ENCODE assay signal across 8 cellular contexts in the genomic region with DNA sequence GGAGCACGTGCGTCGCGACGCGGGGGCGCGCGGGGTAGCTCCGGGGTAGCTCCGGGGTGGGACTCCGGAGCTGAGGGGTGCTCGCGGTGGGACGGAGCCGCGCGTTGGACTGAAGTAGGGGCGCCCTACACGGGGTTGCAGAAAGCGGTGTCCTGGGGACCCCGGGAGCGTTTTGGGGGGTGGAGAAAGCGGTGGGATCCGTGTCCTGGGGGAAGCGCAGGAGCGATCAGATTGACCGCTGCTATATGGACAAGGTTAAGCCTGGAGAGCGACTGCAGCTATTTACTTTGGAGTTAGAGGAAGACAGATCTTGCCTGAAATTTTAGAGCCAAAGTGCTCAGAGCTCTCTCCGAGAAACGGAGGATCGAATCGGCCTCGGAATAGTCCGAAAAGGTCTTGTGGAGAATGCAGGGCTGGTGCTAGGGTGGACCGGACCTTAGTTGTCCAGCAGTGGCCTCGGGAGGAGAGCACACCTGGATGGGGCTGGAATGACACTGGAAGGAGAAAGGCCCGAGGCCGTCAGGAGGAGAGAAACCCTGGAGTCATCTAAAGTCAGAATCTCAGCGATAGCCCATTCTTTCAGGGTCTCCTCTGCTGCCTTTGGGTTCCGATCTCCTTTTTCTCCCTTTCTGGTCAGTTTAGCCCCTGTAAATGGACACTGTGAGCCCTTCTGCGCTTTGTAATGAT. TPM values are rescaled to one million over a fixed set of nuclear protein-coding genes. Genes with fewer than 3 reads are reported as not detected.
DNase-seq lines count a peak whose midpoint lies in the region; ATAC-seq and TF ChIP-seq lines count a peak whose summit lies in the region.

No MANE protein-coding gene starts in this region.

- TF ChIP-seq RAD21 in liver (IDR thresholded peaks at IDR 0.05) = no peak

- ATAC-seq in HG03378 (IDR thresholded peaks at IDR 0.05; ENCODE audit: unreplicated experiment) (peak; percentile 2), GM21390 (IDR thresholded peaks at IDR 0.05; ENCODE audit: unreplicated experiment) (no peak)

- H3K4me3 ChIP-seq in astrocyte of the cerebellum (ENCODE audit: low read depth, low read length) = peak overlapping the region; percentile 93
- H3K4me3 ChIP-seq in liver (ENCODE audit: low read depth in 1 of 3, low read length in 3 of 3) = peak overlapping the region; percentile 96 to 100 (median 96)
- peak overlapping the region; percentile 64 to 99 (median 68) for H3K4me3 ChIP-seq in tibial nerve

- 3% methylated on average over 42 of the region's 42 CpGs for WGBS in liver
- 1 to 2% methylated on average over 27 to 42 of the region's 42 CpGs for WGBS in tibial nerve, 2 donors

- no peak for TF ChIP-seq POLR2A in tibial nerve (IDR thresholded peaks at IDR 0.05)

- DNase-seq in astrocyte of the cerebellum (ENCODE audit: low read depth) (no peak), tibial nerve (ENCODE audit: low spot score in 2 of 2) (no peak)
- no peak for DNase-seq in effector CD4-positive, alpha-beta T cell
- DNase-seq in stimulated activated CD4-positive, alpha-beta T cell treated with anti-CD3 and anti-CD28 coated beads, Interleukin-1b, Interleukin-23, amount 100 ng/mL, for 48 hours = no peak

- no peak for TF ChIP-seq CTCF in C4-2B (conservative IDR thresholded peaks at IDR 0.05)
- TF ChIP-seq CTCF in astrocyte of the cerebellum (IDR thresholded peaks at IDR 0.05; ENCODE audit: low read depth, low read length, missing control alignments) = no peak
- no peak for TF ChIP-seq CTCF in liver (IDR thresholded peaks at IDR 0.05; ENCODE audit: low read depth, low read length, missing input control)
- TF ChIP-seq CTCF in tibial nerve (IDR thresholded peaks at IDR 0.05) = no peak

- H3K9me3 ChIP-seq in liver (ENCODE audit: control insufficient read depth in 4 of 4, low read length in 3 of 4) (no peaks in the 10 kb centered on the region), tibial nerve (no peaks in the 10 kb centered on the region)

- no peak for TF ChIP-seq EP300 in tibial nerve (IDR thresholded peaks at IDR 0.05)

- H3K4me1 ChIP-seq in liver (ENCODE audit: control insufficient read depth in 4 of 4, insufficient read depth in 4 of 4, low read length in 3 of 4) (peaks cover 13 to 41% (median 27%) of the 10 kb centered on the region in 4 donors), tibial nerve (peaks cover 0 to 19% (median 3%) of the 10 kb centered on the region in 4 donors)

- H3K36me3 ChIP-seq in liver (ENCODE audit: control insufficient read depth in 4 of 4, insufficient read depth in 3 of 4, low read depth in 1 of 4, low read length in 3 of 4) (no peaks in the 10 kb centered on the region), tibial nerve (peaks cover 0 to 9% (median 0%) of the 10 kb centered on the region in 3 donors)

- H3K27me3 ChIP-seq in liver (ENCODE audit: control insufficient read depth in 4 of 4, insufficient read depth in 4 of 4, low read length in 3 of 4) = no peaks in the 10 kb centered on the region
- H3K27me3 ChIP-seq in tibial nerve = peaks cover 0 to 3% of the 10 kb centered on the region in 2 donors

- peak overlapping the region; percentile 42 to 69 for H3K9ac ChIP-seq in liver (ENCODE audit: low read depth in 1 of 2, low read length in 2 of 2)

- in situ Hi-C loops in astrocyte of the cerebellum (cut with HindIII; ENCODE audit: low sequenced_read_pairs) = no loop called here

- H3K27ac ChIP-seq in C4-2B = peak overlapping the region; percentile 94
- peak overlapping the region; percentile 82 to 85 for H3K27ac ChIP-seq in liver (ENCODE audit: low read depth in 1 of 2, low read length in 2 of 2)
- peak overlapping the region in 3 of 4 donors; percentile 52 to 90 (median 90) for H3K27ac ChIP-seq in tibial nerve

TF ChIP-seq in liver, 16 proteins besides CTCF, POLR2A, EP300 and RAD21:
- TF ChIP-seq SP1 (IDR thresholded peaks at IDR 0.05) = no peak
- TF ChIP-seq EGR1 (IDR thresholded peaks at IDR 0.05; ENCODE audit: low read depth in 2 of 2) = no peak
- no peak for TF ChIP-seq HNF4A (conservative IDR thresholded peaks at IDR 0.05)
- TF ChIP-seq, protein P1, sequence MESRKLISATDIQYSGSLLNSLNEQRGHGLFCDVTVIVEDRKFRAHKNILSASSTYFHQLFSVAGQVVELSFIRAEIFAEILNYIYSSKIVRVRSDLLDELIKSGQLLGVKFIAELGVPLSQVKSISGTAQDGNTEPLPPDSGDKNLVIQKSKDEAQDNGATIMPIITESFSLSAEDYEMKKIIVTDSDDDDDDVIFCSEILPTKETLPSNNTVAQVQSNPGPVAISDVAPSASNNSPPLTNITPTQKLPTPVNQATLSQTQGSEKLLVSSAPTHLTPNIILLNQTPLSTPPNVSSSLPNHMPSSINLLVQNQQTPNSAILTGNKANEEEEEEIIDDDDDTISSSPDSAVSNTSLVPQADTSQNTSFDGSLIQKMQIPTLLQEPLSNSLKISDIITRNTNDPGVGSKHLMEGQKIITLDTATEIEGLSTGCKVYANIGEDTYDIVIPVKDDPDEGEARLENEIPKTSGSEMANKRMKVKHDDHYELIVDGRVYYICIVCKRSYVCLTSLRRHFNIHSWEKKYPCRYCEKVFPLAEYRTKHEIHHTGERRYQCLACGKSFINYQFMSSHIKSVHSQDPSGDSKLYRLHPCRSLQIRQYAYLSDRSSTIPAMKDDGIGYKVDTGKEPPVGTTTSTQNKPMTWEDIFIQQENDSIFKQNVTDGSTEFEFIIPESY (IDR thresholded peaks at IDR 0.05) = no peak
- no peak for TF ChIP-seq HNF4G (IDR thresholded peaks at IDR 0.05)

RNA-seq across cellular contexts. Expression of a gene that starts 0.6 kb away (rescaled TPM):
- total RNA-seq in liver (1 to 10 TPM; 7.0 to 7.3 TPM), tibial nerve (10 to 100 TPM in 1 of 4 donors, 1 to 10 TPM in 3; 2.4 to 15.7 (median 6.6) TPM)
- polyA plus RNA-seq in liver = 1 to 10 TPM; 6.0 to 7.6 TPM
